Comparison of ENCODE assay signal across 1 cellular context in genomic region chr14:23727566-23728335, GRCh38.
TF ChIP-seq lines count a peak whose summit lies in the region.

No MANE protein-coding gene starts in this region.

TF ChIP-seq in HepG2, 621 proteins besides CTCF, POLR2A, EP300 and RAD21 (continued from another document and continues in another):
- TF ChIP-seq CREB1 (IDR thresholded peaks at IDR 0.05) (peak; percentile 49; the same call in 1 of the 2 replicates), CREB1 (CRISPR knock-in tag; IDR thresholded peaks at IDR 0.05) (no peak), ZBTB46 (CRISPR knock-in tag; IDR thresholded peaks at IDR 0.05; ENCODE audit: borderline replicate concordance) (no peak), ETV5 (CRISPR knock-in tag; IDR thresholded peaks at IDR 0.05; ENCODE audit: borderline replicate concordance) (no peak), PBX3 (CRISPR knock-in tag; IDR thresholded peaks at IDR 0.05; ENCODE audit: borderline replicate concordance) (no peak), ZFY (CRISPR knock-in tag; IDR thresholded peaks at IDR 0.05) (peak; percentile 27; the same call in 1 of the 2 replicates), ZNF660 (CRISPR knock-in tag; IDR thresholded peaks at IDR 0.05; ENCODE audit: borderline replicate concordance, low read depth) (no peak), ATM (IDR thresholded peaks at IDR 0.05; ENCODE audit: borderline replicate concordance) (no peak), ZNF326 (CRISPR knock-in tag; IDR thresholded peaks at IDR 0.05; ENCODE audit: borderline replicate concordance) (no peak), ZNF512 (CRISPR knock-in tag; IDR thresholded peaks at IDR 0.05) (no peak), CC2D1A (CRISPR knock-in tag; IDR thresholded peaks at IDR 0.05) (0 out of 2 replicates have a peak, but pooled peaks have one; percentile 52), ZNF136 (CRISPR knock-in tag; IDR thresholded peaks at IDR 0.05; ENCODE audit: low read depth) (0 out of 2 replicates have a peak, but pooled peaks have one; percentile 33), NFYC (CRISPR knock-in tag; IDR thresholded peaks at IDR 0.05) (no peak), MEIS2 (CRISPR knock-in tag; IDR thresholded peaks at IDR 0.05) (peak; percentile 60; the same call in 1 of the 2 replicates), ZNF331 (CRISPR knock-in tag; IDR thresholded peaks at IDR 0.05) (no peak), ZNF746 (CRISPR knock-in tag; IDR thresholded peaks at IDR 0.05) (no peak), NFE2L1 (CRISPR knock-in tag; IDR thresholded peaks at IDR 0.05; ENCODE audit: borderline replicate concordance) (no peak), ZSCAN5A (CRISPR knock-in tag; IDR thresholded peaks at IDR 0.05; ENCODE audit: borderline replicate concordance) (0 out of 2 replicates have a peak, but pooled peaks have one; percentile 65), KLF16 (CRISPR knock-in tag; IDR thresholded peaks at IDR 0.05) (no peak), ZNF670 (CRISPR knock-in tag; IDR thresholded peaks at IDR 0.05; ENCODE audit: borderline replicate concordance) (no peak), SUZ12 (IDR thresholded peaks at IDR 0.05; ENCODE audit: low read depth, low read length) (no peak), TEAD3 (CRISPR knock-in tag; optimal IDR thresholded peaks at IDR 0.05; ENCODE audit: borderline replicate concordance) (peak; percentile 74), DNMT3B (CRISPR knock-in tag; conservative IDR thresholded peaks at IDR 0.05) (no peak), PRDM4 (CRISPR knock-in tag; IDR thresholded peaks at IDR 0.05; ENCODE audit: borderline replicate concordance) (no peak), SMC3 (IDR thresholded peaks at IDR 0.05; ENCODE audit: low read length) (peak; percentile 95), NFRKB (IDR thresholded peaks at IDR 0.05) (no peak), NFYB (CRISPR knock-in tag; IDR thresholded peaks at IDR 0.05) (no peak), RORA (CRISPR knock-in tag; IDR thresholded peaks at IDR 0.05) (no peak), ZNF883 (CRISPR knock-in tag; IDR thresholded peaks at IDR 0.05; ENCODE audit: not compliant biosample characterization) (no peak), PRPF4 (IDR thresholded peaks at IDR 0.05; ENCODE audit: low read depth, low read length, poor library complexity, severe bottlenecking) (no peak), SRY (CRISPR knock-in tag; IDR thresholded peaks at IDR 0.05) (0 out of 2 replicates have a peak, but pooled peaks have one; percentile 43), NRL (CRISPR knock-in tag; IDR thresholded peaks at IDR 0.05; ENCODE audit: borderline replicate concordance) (no peak), SPEN (CRISPR knock-in tag; IDR thresholded peaks at IDR 0.05; ENCODE audit: low read depth) (no peak), YEATS2 (CRISPR knock-in tag; IDR thresholded peaks at IDR 0.05; ENCODE audit: borderline replicate concordance) (peak; percentile 51), RBM39 (IDR thresholded peaks at IDR 0.05; ENCODE audit: low read depth, low read length, poor library complexity, severe bottlenecking) (no peak), SMAD3 (CRISPR knock-in tag; IDR thresholded peaks at IDR 0.05) (no peak), CCAR2 (optimal IDR thresholded peaks at IDR 0.05; ENCODE audit: low read depth, low read length) (no peak), FOXA1 (IDR thresholded peaks at IDR 0.05) (no peak), FOXA1 (CRISPR knock-in tag; IDR thresholded peaks at IDR 0.05) (no peak), ZNF546 (CRISPR knock-in tag; conservative IDR thresholded peaks at IDR 0.05) (no peak), ZC3H4 (CRISPR knock-in tag; IDR thresholded peaks at IDR 0.05; ENCODE audit: borderline replicate concordance) (no peak), THAP11 (CRISPR knock-in tag; IDR thresholded peaks at IDR 0.05) (peak; percentile 32; the same call in 1 of the 2 replicates), ZNF292 (CRISPR knock-in tag; IDR thresholded peaks at IDR 0.05; ENCODE audit: borderline replicate concordance, low read depth) (no peak), SRSF9 (IDR thresholded peaks at IDR 0.05; ENCODE audit: borderline replicate concordance, insufficient read depth, low read depth, low read length, poor library complexity, severe bottlenecking) (no peak), SIN3A (IDR thresholded peaks at IDR 0.05; ENCODE audit: borderline replicate concordance, low read depth, low read length) (no peak), ZZZ3 (CRISPR knock-in tag; IDR thresholded peaks at IDR 0.05; ENCODE audit: borderline replicate concordance) (no peak), GPN1 (CRISPR knock-in tag; IDR thresholded peaks at IDR 0.05; ENCODE audit: borderline replicate concordance) (no peak), ZNF800 (CRISPR knock-in tag; IDR thresholded peaks at IDR 0.05) (no peak), SRF (IDR thresholded peaks at IDR 0.05; ENCODE audit: low read depth, low read length) (no peak), ZNF687 (CRISPR knock-in tag; IDR thresholded peaks at IDR 0.05) (no peak), DZIP1 (CRISPR knock-in tag; IDR thresholded peaks at IDR 0.05) (0 out of 2 replicates have a peak, but pooled peaks have one; percentile 43), PRMT3 (CRISPR knock-in tag; IDR thresholded peaks at IDR 0.05; ENCODE audit: borderline replicate concordance, low read depth) (no peak), ZNF547 (CRISPR knock-in tag; IDR thresholded peaks at IDR 0.05) (peak; percentile 28; the same call in 1 of the 2 replicates)
